In the genomic region with DNA sequence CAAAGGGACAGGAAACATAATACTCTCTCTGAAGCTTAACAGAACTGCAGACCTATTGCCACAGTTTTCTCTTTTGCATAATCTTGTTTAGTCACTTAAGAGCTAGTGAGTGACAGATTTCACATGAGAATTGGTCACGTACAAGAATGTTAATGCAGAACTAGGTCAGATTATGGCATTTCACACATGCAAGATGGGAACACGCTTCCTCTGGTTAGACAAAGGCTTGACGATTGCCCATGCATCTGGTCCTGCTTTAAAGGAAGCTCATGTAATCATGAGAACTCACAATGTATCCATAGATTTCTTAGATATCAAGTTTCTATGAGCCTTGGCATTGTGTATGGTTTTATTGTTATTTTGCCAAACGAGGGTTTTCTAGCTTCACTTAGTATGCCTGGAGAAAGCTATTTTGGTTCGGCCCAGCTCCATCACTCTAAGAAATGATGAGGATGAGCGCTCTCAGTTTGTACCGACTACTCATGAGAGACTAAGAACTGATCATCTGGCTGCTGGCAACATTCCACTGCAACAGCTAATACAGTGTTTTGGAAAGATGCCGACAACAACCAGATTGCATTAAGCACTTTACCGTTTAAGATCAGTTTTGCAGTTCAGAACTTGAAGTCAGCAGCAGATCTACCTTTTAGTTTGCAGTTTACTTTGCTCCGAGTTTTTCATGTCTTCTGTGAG, we compare ENCODE assay signal across 1 cellular context.
TF ChIP-seq lines count a peak whose summit lies in the region.

No MANE protein-coding gene starts in this region.

TF ChIP-seq in IMR-90, 13 proteins besides CTCF, POLR2A, EP300 and RAD21 (continued from another document):
- TF ChIP-seq RFX5 (IDR thresholded peaks at IDR 0.05; ENCODE audit: low read depth, low read length) (no peak), BHLHE40 (IDR thresholded peaks at IDR 0.05; ENCODE audit: low read depth, low read length) (no peak), CEBPB (IDR thresholded peaks at IDR 0.05; ENCODE audit: low read depth, low read length) (no peak)
